8 cellular contexts compared by ENCODE assay signal in genomic region chr6:144055121-144055931, GRCh38. TPM values are rescaled to one million over a fixed set of nuclear protein-coding genes. Genes with fewer than 3 reads are reported as not detected.
DNase-seq lines count a peak whose midpoint lies in the region; ATAC-seq and TF ChIP-seq lines count a peak whose summit lies in the region.

No MANE protein-coding gene starts in this region.

- H3K4me1 ChIP-seq in left lung, result peaks cover 0 to 8% of the 10 kb centered on the region in 2 donors

- no peaks in the 10 kb centered on the region for H3K27me3 ChIP-seq in left lung

- no peak for TF ChIP-seq CTCF in left lung (IDR thresholded peaks at IDR 0.05)

- intact Hi-C loops in left lung (cut with DNase I) (no loop called here), Right ventricle myocardium inferior (cut with DNase I) (no loop called here)

- H3K27ac ChIP-seq in left lung, result peak overlapping the region in 1 of 2 donors; percentile 35

- DNase-seq in T follicular helper cell (ENCODE audit: low read depth), result peak; percentile 11
- no peak for DNase-seq in left lung
- no peak for DNase-seq in AG08395 (ENCODE audit: low spot score)
- no peak for DNase-seq in RKO (ENCODE audit: low spot score)
- DNase-seq in Right ventricle myocardium inferior (ENCODE audit: missing footprints), result no peak
- DNase-seq in NCI-H1436 treated with DMSO at 0.1 percent for 48 hours (lab: John Stamatoyannopoulos, UW), result no peak

- no peaks in the 10 kb centered on the region for H3K36me3 ChIP-seq in left lung

- no peaks in the 10 kb centered on the region for H3K9me3 ChIP-seq in left lung

- no peak overlapping the region for H3K4me3 ChIP-seq in left lung

- peak; percentile 68 for ATAC-seq in GM18519 (IDR thresholded peaks at IDR 0.05; ENCODE audit: low FRiP score, unreplicated experiment)
- peak; percentile 93 for ATAC-seq in HG02798 (IDR thresholded peaks at IDR 0.05; ENCODE audit: poor library complexity, unreplicated experiment)
- peak; percentile 53 for ATAC-seq in left lung
- ATAC-seq in Right ventricle myocardium inferior, result no peak

RNA-seq across cellular contexts. Expression of gene SF3B5, which starts 40.0 kb away (rescaled TPM):
- total RNA-seq in left lung (100 to 1,000 TPM; 118 to 130 TPM), Right ventricle myocardium inferior (121 TPM)

RNA-seq across cellular contexts. Expression of gene PLAGL1, which starts 47.3 kb away (rescaled TPM):
- total RNA-seq in left lung (10 to 100 TPM; 38.5 to 39.4 TPM), Right ventricle myocardium inferior (13.1 TPM)
